ENCODE assay signal across 8 cellular contexts in the genomic region with DNA sequence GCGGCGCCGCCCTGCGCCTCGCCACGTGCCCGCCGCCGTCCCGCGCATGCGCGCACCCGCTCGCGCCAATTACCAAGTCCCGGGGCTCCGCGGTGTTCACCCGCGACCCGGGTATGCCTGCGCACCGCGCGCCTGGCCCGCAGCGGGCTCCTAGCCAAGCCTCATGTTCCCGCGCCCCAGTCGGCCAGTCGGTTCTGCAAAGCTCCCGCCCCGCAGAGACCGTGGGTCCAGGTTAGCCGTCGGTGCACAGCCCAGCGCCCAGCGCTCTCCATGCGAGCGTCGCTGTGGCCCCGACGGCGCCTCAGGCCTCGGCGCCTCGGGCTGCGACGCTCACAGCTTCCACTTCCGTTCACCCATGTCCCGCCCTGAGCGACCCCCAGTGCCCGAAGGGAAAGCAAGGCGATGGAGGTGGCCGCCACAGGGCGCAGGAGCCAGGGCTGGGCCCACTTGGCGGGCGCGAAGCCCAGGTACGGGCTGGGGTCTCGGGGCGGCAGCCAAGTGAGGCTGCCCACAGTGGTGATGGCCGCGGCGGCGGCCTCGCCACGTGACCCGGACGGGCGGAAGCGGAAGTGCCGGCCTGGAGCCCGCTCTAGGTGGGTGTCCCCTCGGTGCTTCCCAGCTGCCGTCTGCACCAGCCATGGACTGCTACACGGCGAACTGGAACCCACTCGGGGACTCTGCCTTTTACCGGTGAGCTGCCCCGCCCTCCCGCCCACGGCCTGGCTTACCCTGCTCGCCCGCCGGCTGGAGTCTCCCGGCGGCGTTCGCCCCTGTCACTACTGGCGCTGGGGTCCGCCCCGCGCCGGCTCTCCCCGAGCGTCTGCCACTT. TPM values are rescaled to one million over a fixed set of nuclear protein-coding genes. Genes with fewer than 3 reads are reported as not detected.
DNase-seq lines count a peak whose midpoint lies in the region; ATAC-seq and TF ChIP-seq lines count a peak whose summit lies in the region.

A gene with protein sequence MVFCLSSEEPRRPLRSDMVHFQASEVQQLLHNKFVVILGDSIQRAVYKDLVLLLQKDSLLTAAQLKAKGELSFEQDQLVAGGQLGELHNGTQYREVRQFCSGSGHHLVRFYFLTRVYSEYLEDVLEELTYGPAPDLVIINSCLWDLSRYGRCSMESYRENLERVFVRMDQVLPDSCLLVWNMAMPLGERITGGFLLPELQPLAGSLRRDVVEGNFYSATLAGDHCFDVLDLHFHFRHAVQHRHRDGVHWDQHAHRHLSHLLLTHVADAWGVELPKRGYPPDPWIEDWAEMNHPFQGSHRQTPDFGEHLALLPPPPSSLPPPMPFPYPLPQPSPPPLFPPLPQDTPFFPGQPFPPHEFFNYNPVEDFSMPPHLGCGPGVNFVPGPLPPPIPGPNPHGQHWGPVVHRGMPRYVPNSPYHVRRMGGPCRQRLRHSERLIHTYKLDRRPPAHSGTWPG (minus strand): TSS at position 518 of the 829 bp plus-strand sequence. CDS start 743 bp downstream, outside the sequence.
A gene (plus strand): TSS at position 608 of the 829 bp plus-strand sequence. CDS start 30 bp downstream, at position 638.

- H3K27ac Mint-ChIP-seq in chondrocyte (ENCODE audit: unreplicated experiment) = peak within 1 kb of the TSS; percentile 81

- H3K4me1 Mint-ChIP-seq in chondrocyte (ENCODE audit: low read depth) = peaks cover 13% of the 10 kb centered on the region

- ATAC-seq in GM18873 (IDR thresholded peaks at IDR 0.05; ENCODE audit: low FRiP score, unreplicated experiment) (peak; percentile 75), HG03135 (IDR thresholded peaks at IDR 0.05; ENCODE audit: unreplicated experiment) (peak; percentile 92)

- H3K36me3 Mint-ChIP-seq in chondrocyte (ENCODE audit: low read depth) = peaks cover 10% of the 10 kb centered on the region

- H3K4me3 Mint-ChIP-seq in chondrocyte (ENCODE audit: unreplicated experiment) = peak within 1 kb of the TSS; percentile 88

- TF ChIP-seq CTCF in chondrocyte (IDR thresholded peaks at IDR 0.05) = no peak

- H3K9me3 Mint-ChIP-seq in chondrocyte (ENCODE audit: low read depth) = no peaks in the 10 kb centered on the region

- no peaks in the 10 kb centered on the region for H3K27me3 Mint-ChIP-seq in chondrocyte (ENCODE audit: low read depth)

- DNase-seq in AG08395 (ENCODE audit: low spot score) (peak; percentile 97), NCI-H460 (ENCODE audit: extremely low read depth, low read depth) (peak; percentile 65), chondrocyte (ENCODE audit: low spot score) (peak; percentile 95), kidney tubule cell (ENCODE audit: low spot score) (peak; percentile 88)
- DNase-seq in activated CD4-positive, alpha-beta T cell treated with anti-CD3 and anti-CD28 coated beads for 1 hour = peak; percentile 82
- peak; percentile 70 to 82 (median 76) for DNase-seq in stimulated activated CD4-positive, alpha-beta T cell treated with anti-CD3 and anti-CD28 coated beads, Interleukin-1b, Interleukin-23, amount 100 ng/mL, for 24 hours (ENCODE audit: low read depth in 4 of 4, low spot score in 1 of 4)

RNA-seq across cellular contexts. Expression of the first gene that starts in this region (rescaled TPM):
- 16.2 and 18.5 TPM in 2 replicates for total RNA-seq in NCI-H460 (2014; rRNA removed; shearing (Covaris generic))
- 69.5 and 76.3 TPM in 2 replicates for polyA plus RNA-seq in NCI-H460 (2014; cell fraction: nucleus; rRNA removed)
- total RNA-seq in chondrocyte = 34.0 to 45.8 TPM (median 37.3 TPM) in 3 replicates

RNA-seq across cellular contexts. Expression of the second gene that starts in this region (rescaled TPM):
- 21.3 and 24.1 TPM in 2 replicates for total RNA-seq in NCI-H460 (2014; rRNA removed; shearing (Covaris generic))
- 104 TPM in 2 replicates for polyA plus RNA-seq in NCI-H460 (2014; cell fraction: nucleus; rRNA removed)
- 29.9 to 40.7 TPM (median 32.7 TPM) in 3 replicates for total RNA-seq in chondrocyte

Comparison
In these comparisons a context has a peak if more than half of its experiments do, and no peak if none do; other contexts are left out.
1. Peak in every context shown above with its lines: DNase-seq and ATAC-seq.